ENCODE assay signal across 24 cellular contexts in the genomic region with DNA sequence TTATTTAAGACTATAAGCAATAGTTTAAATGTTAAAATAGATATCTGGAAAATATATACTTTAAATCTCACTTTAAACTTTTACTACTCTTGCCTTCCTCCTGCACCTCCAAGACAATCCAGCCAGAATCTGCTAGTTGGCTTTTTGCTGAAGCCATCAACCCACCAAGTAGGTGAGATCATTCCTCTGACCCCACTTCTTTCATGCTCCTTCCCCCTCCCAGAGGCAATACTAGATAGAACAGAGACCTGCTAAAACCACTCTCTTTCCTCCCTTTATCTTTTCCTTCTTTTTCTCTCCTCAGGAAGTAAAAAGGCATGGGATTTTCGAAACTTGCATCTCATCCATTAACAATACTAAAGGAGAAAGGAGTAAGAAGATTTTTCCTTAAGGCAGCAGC.
"Had no signal": no experiment of that assay in that cellular context is flagged by ENCODE, and none has a peak within 500 bp of the region (broad histone marks: within the 10 kb centered on the region; RNA-seq: fewer than 3 reads in every experiment).

No MANE protein-coding gene starts in this region.

- FAIRE-seq: endometrium, islet of Langerhans, keratinocyte had no signal

- H3K36me3 ChIP-seq: colonic mucosa, esophagus squamous epithelium, gastrocnemius medialis, heart right ventricle, left lung, lower lobe of right lung had no signal

- H3K4me3 ChIP-seq: colonic mucosa, esophagus squamous epithelium, gastrocnemius medialis, heart right ventricle, left lung, lower lobe of right lung had no signal

- H3K27ac ChIP-seq: colonic mucosa, epithelial cell of prostate, esophagus squamous epithelium, gastrocnemius medialis, heart right ventricle, left lung, lower lobe of right lung had no signal

- DNase-seq: colonic mucosa; cortex of kidney; effector CD8-positive, alpha-beta T cell; effector memory CD8-positive, alpha-beta T cell; endodermal cell; erythroblast; esophagus squamous epithelium; foreskin fibroblast; foreskin melanocyte; gastrocnemius medialis; glutamatergic neuron; head of caudate nucleus; heart right ventricle; hippocampal formation; left cardiac atrium; left lung; left ventricle myocardium superior; lower lobe of right lung; mesenchymal stem cell; midbrain had no signal

- H3K4me1 ChIP-seq: colonic mucosa, esophagus squamous epithelium, gastrocnemius medialis, heart right ventricle, left lung, lower lobe of right lung had no signal

- H3K27me3 ChIP-seq: colonic mucosa, esophagus squamous epithelium, gastrocnemius medialis, left lung had no signal
